39 cellular contexts compared by ENCODE assay signal in the genomic region with DNA sequence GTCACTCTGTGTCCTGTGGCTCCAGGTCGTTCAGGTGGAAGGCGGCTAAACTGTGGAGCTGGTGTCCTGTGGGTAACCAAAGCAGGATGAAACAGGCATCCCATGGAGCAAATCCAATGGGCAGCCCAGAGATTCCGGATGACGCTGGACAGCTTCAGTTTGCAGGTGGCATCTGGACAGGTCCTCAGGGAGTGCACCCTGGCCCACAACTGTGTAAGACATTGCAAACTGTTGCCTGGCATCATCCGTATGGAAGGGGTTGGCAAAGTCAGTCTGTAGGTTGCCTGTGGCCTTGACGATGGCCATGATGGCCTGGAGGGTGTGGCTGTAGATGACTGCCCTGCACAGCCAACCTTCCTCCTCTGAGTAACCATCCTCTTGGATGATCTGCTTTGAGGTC.
"Had no signal": no experiment of that assay in that cellular context is flagged by ENCODE, and none has a peak within 500 bp of the region (broad histone marks: within the 10 kb centered on the region; RNA-seq: fewer than 3 reads in every experiment).

No MANE protein-coding gene starts in this region.

- H3K9me3 ChIP-seq: adrenal gland, ascending aorta, body of pancreas, breast epithelium had no signal

- H3K36me3 ChIP-seq: adrenal gland, ascending aorta, brain microvascular endothelial cell, breast epithelium, cardiac muscle cell had no signal

- H3K27me3 Mint-ChIP-seq: activated naive CD4-positive, alpha-beta T cell treated with anti-CD3 and anti-CD28 coated beads, Interleukin-2, amount 10 ng/mL, durations not matched to agents 7 days and 5 days; activated naive CD4-positive, alpha-beta T cell treated with anti-CD3 and anti-CD28 coated beads, Interleukin-2, amount 50 U/mL, for 24 hours; activated naive CD8-positive, alpha-beta T cell; activated naive CD8-positive, alpha-beta T cell treated with anti-CD3 and anti-CD28 coated beads for 36 hours; activated naive CD8-positive, alpha-beta T cell treated with anti-CD3 and anti-CD28 coated beads, Interleukin-2, amount 50 U/mL, for 24 hours; activated T-cell treated with anti-CD3 and anti-CD28 coated beads, Interleukin-2, amount 50 U/mL, for 24 hours; activated T-helper 17 cell treated with anti-CD3 and anti-CD28 coated beads, Interleukin-2, amount 50 U/mL, for 72 hours; brain had no signal

- FAIRE-seq: astrocyte had no signal

- H3K4me3 Mint-ChIP-seq: activated naive CD4-positive, alpha-beta T cell treated with anti-CD3 and anti-CD28 coated beads for 36 hours; activated naive CD4-positive, alpha-beta T cell treated with anti-CD3 and anti-CD28 coated beads, Interleukin-2, amount 10 ng/mL, durations not matched to agents 7 days and 5 days; activated naive CD4-positive, alpha-beta T cell treated with anti-CD3 and anti-CD28 coated beads, Interleukin-2, amount 50 U/mL, for 24 hours; activated naive CD8-positive, alpha-beta T cell; activated naive CD8-positive, alpha-beta T cell treated with anti-CD3 and anti-CD28 coated beads for 36 hours; activated naive CD8-positive, alpha-beta T cell treated with anti-CD3 and anti-CD28 coated beads, Interleukin-2, amount 10 ng/mL, durations not matched to agents 7 days and 5 days; activated naive CD8-positive, alpha-beta T cell treated with anti-CD3 and anti-CD28 coated beads, Interleukin-2, amount 50 U/mL, for 24 hours; activated T-cell treated with anti-CD3 and anti-CD28 coated beads, Interleukin-2, amount 50 U/mL, for 24 hours; activated T-cell treated with anti-CD3 and anti-CD28 coated beads, Interleukin-2, amount 50 U/mL, for 4 hours; activated T-cell treated with anti-CD3 and anti-CD28 coated beads, Interleukin-2, amount 50 U/mL, for 72 hours; activated T-helper 1 cell treated with anti-CD3 and anti-CD28 coated beads, Interleukin-12 subunit alpha, Interleukin-12 subunit beta, Interleukin-2, Interleukin-4 antibody, amounts not matched to agents 30 ng/mL and 10 ng/mL and 1 ng/mL, durations not matched to agents 14 hours and 24 hours and 36 hours; activated T-helper 17 cell treated with anti-CD3 and anti-CD28 coated beads, Interleukin-2, amount 50 U/mL, for 72 hours; brain; central memory CD8-positive, alpha-beta T cell had no signal

- H3K27me3 ChIP-seq: adrenal gland, ascending aorta, body of pancreas, brain microvascular endothelial cell, breast epithelium, cardiac muscle cell had no signal

- H3K4me1 Mint-ChIP-seq: activated naive CD4-positive, alpha-beta T cell treated with anti-CD3 and anti-CD28 coated beads, Interleukin-2, amount 10 ng/mL, durations not matched to agents 7 days and 5 days; activated naive CD4-positive, alpha-beta T cell treated with anti-CD3 and anti-CD28 coated beads, Interleukin-2, amount 50 U/mL, for 24 hours; activated naive CD8-positive, alpha-beta T cell treated with anti-CD3 and anti-CD28 coated beads for 36 hours; activated T-helper 17 cell treated with anti-CD3 and anti-CD28 coated beads, Interleukin-2, amount 50 U/mL, for 72 hours; central memory CD8-positive, alpha-beta T cell had no signal

- H3K4me1 ChIP-seq: ascending aorta, breast epithelium had no signal

- H3K9me3 Mint-ChIP-seq: activated naive CD4-positive, alpha-beta T cell treated with anti-CD3 and anti-CD28 coated beads, Interleukin-2, amount 10 ng/mL, durations not matched to agents 7 days and 5 days; activated naive CD4-positive, alpha-beta T cell treated with anti-CD3 and anti-CD28 coated beads, Interleukin-2, amount 50 U/mL, for 24 hours; activated naive CD8-positive, alpha-beta T cell treated with anti-CD3 and anti-CD28 coated beads for 36 hours; activated naive CD8-positive, alpha-beta T cell treated with anti-CD3 and anti-CD28 coated beads, Interleukin-2, amount 50 U/mL, for 24 hours; activated T-cell treated with anti-CD3 and anti-CD28 coated beads, Interleukin-2, amount 50 U/mL, for 72 hours; activated T-helper 1 cell treated with anti-CD3 and anti-CD28 coated beads, Interleukin-12 subunit alpha, Interleukin-12 subunit beta, Interleukin-2, Interleukin-4 antibody, amounts not matched to agents 30 ng/mL and 10 ng/mL and 1 ng/mL, durations not matched to agents 14 hours and 24 hours and 36 hours; activated T-helper 17 cell treated with anti-CD3 and anti-CD28 coated beads, Interleukin-2, amount 50 U/mL, for 72 hours had no signal

- H3K4me3 ChIP-seq: adrenal gland, ascending aorta, body of pancreas, breast epithelium, cardiac muscle cell had no signal

- H3K36me3 Mint-ChIP-seq: activated naive CD4-positive, alpha-beta T cell treated with anti-CD3 and anti-CD28 coated beads, Interleukin-2, amount 10 ng/mL, durations not matched to agents 7 days and 5 days; activated naive CD8-positive, alpha-beta T cell; activated naive CD8-positive, alpha-beta T cell treated with anti-CD3 and anti-CD28 coated beads for 36 hours had no signal

- ATAC-seq: activated naive CD4-positive, alpha-beta T cell treated with anti-CD3 and anti-CD28 coated beads, Interleukin-2, amount 50 U/mL, for 72 hours; activated naive CD8-positive, alpha-beta T cell treated with anti-CD3 and anti-CD28 coated beads, Interleukin-2, amount 50 U/mL, for 24 hours; activated T-cell treated with anti-CD3 and anti-CD28 coated beads, Interleukin-2, amount 50 U/mL, for 4 hours; activated T-cell treated with anti-CD3 and anti-CD28 coated beads, Interleukin-2, amount 50 U/mL, for 72 hours; activated T-helper 17 cell treated with anti-CD3 and anti-CD28 coated beads, Interleukin-2, amount 50 U/mL, for 72 hours; body of pancreas had no signal

- H3K27ac ChIP-seq: adrenal gland, ascending aorta, body of pancreas, brain microvascular endothelial cell, breast epithelium, cardiac muscle cell had no signal

- H3K27ac Mint-ChIP-seq: activated naive CD4-positive, alpha-beta T cell treated with anti-CD3 and anti-CD28 coated beads, Interleukin-2, amount 10 ng/mL, durations not matched to agents 7 days and 5 days; activated naive CD4-positive, alpha-beta T cell treated with anti-CD3 and anti-CD28 coated beads, Interleukin-2, amount 50 U/mL, for 24 hours; activated naive CD4-positive, alpha-beta T cell treated with anti-CD3 and anti-CD28 coated beads, Interleukin-2, amount 50 U/mL, for 72 hours; activated naive CD8-positive, alpha-beta T cell; activated naive CD8-positive, alpha-beta T cell treated with anti-CD3 and anti-CD28 coated beads for 36 hours; activated naive CD8-positive, alpha-beta T cell treated with anti-CD3 and anti-CD28 coated beads, Interleukin-2, amount 50 U/mL, for 24 hours; activated T-cell treated with anti-CD3 and anti-CD28 coated beads, Interleukin-2, amount 50 U/mL, for 24 hours; activated T-cell treated with anti-CD3 and anti-CD28 coated beads, Interleukin-2, amount 50 U/mL, for 72 hours; activated T-helper 1 cell treated with anti-CD3 and anti-CD28 coated beads, Interleukin-12 subunit alpha, Interleukin-12 subunit beta, Interleukin-2, Interleukin-4 antibody, amounts not matched to agents 30 ng/mL and 10 ng/mL and 1 ng/mL, durations not matched to agents 14 hours and 24 hours and 36 hours; activated T-helper 17 cell treated with anti-CD3 and anti-CD28 coated beads, Interleukin-2, amount 50 U/mL, for 72 hours; activated T-helper 2 cell treated with anti-CD3 and anti-CD28 coated beads, Interferon-gamma antibody, Interleukin-2, Interleukin-4, amounts not matched to agents 10 μg/mL and 5 μg/mL and 100 μg/mL, durations not matched to agents 14 hours and 24 hours and 36 hours had no signal

- DNase-seq: activated effector memory CD4-positive, alpha-beta T cell treated with anti-CD3 and anti-CD28 coated beads, Interleukin-2, amount 50 U/mL, for 16 hours; activated effector memory CD4-positive, alpha-beta T cell treated with Interleukin-2 at 50 U/mL for 16 hours; activated gamma-delta T cell; activated gamma-delta T cell treated with Interleukin-2 at 50 U/mL for 16 hours; activated naive CD4-positive, alpha-beta T cell; activated naive CD4-positive, alpha-beta T cell treated with anti-CD3 and anti-CD28 coated beads for 36 hours; activated naive CD4-positive, alpha-beta T cell treated with anti-CD3 and anti-CD28 coated beads, Interleukin-2, amount 10 ng/mL, durations not matched to agents 7 days and 5 days; activated naive CD4-positive, alpha-beta T cell treated with anti-CD3 and anti-CD28 coated beads, Interleukin-2, amount 50 U/mL, for 16 hours; activated naive CD4-positive, alpha-beta T cell treated with Interleukin-2 at 50 U/mL for 16 hours; activated naive CD8-positive, alpha-beta T cell treated with anti-CD3 and anti-CD28 coated beads for 36 hours; activated naive CD8-positive, alpha-beta T cell treated with anti-CD3 and anti-CD28 coated beads, Interleukin-2, amount 10 ng/mL, durations not matched to agents 7 days and 5 days; activated naive CD8-positive, alpha-beta T cell treated with anti-CD3 and anti-CD28 coated beads, Interleukin-2, amount 50 U/mL, for 24 hours; activated T-cell treated with anti-CD3 and anti-CD28 coated beads, Interleukin-2, amount 50 U/mL, for 1 hour; activated T-cell treated with anti-CD3 and anti-CD28 coated beads, Interleukin-2, amount 50 U/mL, for 24 hours; activated T-cell treated with anti-CD3 and anti-CD28 coated beads, Interleukin-2, amount 50 U/mL, for 4 hours; activated T-cell treated with anti-CD3 and anti-CD28 coated beads, Interleukin-2, amount 50 U/mL, for 48 hours; activated T-cell treated with anti-CD3 and anti-CD28 coated beads, Interleukin-2, amount 50 U/mL, for 72 hours; adrenal gland; amniotic stem cell; amygdala; anterior cingulate cortex; aorta; body of pancreas; brain microvascular endothelial cell; caudate nucleus; central memory CD4-positive, alpha-beta T cell; cerebellar nuclear complex had no signal
